Comparison of ENCODE assay signal across 1 cellular context in the genomic region with DNA sequence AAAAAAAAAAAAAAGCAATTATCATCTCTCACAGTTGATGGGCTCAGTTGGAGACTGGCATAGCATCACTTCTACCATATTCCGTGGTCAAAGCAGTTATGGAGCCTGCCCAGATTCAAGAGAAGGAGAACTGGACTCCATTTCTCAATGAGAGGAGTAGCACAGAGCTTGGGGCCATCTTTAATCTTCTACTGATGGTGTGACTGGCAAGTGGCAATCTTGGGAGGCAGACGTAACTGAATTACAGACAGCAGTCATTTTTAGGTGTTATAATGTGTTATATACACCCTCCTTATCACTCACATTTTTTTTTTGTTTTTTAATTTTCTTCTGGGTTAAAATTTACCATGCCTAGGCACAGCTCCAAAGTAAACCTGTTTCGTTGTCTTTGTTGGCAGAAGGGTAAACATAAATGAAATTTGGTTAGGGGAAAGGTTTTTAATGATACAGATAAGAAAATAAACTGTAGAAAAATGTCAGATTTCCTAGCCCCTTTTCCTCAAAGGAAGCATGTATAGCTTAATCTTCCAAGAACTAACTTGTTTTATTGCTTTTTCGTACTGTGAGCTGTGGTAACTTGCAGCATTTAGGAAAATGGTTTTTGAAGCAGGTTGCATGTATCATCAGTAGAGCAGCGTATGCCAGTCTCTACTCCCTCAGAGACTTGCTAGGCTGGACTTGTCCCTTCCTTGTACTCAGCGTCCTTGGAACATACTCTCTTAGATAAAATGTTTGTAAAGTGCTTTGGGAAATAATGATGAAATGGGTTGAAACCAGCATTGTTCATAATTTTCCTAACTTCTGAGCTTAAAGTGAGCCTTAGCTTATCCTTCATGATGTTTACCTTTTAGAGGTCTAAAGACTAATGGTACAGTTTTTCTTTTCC.
TF ChIP-seq lines count a peak whose summit lies in the region.

No MANE protein-coding gene starts in this region.

TF ChIP-seq in liver, 16 proteins besides CTCF, POLR2A, EP300 and RAD21 (continued from another document):
- no peak for TF ChIP-seq TAF1 (conservative IDR thresholded peaks at IDR 0.05)
- TF ChIP-seq, protein P1, sequence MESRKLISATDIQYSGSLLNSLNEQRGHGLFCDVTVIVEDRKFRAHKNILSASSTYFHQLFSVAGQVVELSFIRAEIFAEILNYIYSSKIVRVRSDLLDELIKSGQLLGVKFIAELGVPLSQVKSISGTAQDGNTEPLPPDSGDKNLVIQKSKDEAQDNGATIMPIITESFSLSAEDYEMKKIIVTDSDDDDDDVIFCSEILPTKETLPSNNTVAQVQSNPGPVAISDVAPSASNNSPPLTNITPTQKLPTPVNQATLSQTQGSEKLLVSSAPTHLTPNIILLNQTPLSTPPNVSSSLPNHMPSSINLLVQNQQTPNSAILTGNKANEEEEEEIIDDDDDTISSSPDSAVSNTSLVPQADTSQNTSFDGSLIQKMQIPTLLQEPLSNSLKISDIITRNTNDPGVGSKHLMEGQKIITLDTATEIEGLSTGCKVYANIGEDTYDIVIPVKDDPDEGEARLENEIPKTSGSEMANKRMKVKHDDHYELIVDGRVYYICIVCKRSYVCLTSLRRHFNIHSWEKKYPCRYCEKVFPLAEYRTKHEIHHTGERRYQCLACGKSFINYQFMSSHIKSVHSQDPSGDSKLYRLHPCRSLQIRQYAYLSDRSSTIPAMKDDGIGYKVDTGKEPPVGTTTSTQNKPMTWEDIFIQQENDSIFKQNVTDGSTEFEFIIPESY (IDR thresholded peaks at IDR 0.05), result no peak
- no peak for TF ChIP-seq SP1 (IDR thresholded peaks at IDR 0.05)
- TF ChIP-seq NR2F2 (IDR thresholded peaks at IDR 0.05), result no peak
- TF ChIP-seq, protein P2, sequence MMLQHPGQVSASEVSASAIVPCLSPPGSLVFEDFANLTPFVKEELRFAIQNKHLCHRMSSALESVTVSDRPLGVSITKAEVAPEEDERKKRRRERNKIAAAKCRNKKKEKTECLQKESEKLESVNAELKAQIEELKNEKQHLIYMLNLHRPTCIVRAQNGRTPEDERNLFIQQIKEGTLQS (IDR thresholded peaks at IDR 0.05), result no peak
